ENCODE assay signal across 8 cellular contexts in genomic region chr2:37324786-37325624, GRCh38. TPM values are rescaled to one million over a fixed set of nuclear protein-coding genes. Genes with fewer than 3 reads are reported as not detected.
DNase-seq lines count a peak whose midpoint lies in the region; ATAC-seq, FAIRE-seq and TF ChIP-seq lines count a peak whose summit lies in the region.

TSS of gene PRKD3 (minus strand) at chr2:37324833. CDS start at chr2:37316524, 8,309 bp downstream.

- POLR2A ChIA-PET in activated naive CD8-positive, alpha-beta T cell treated with anti-CD3 and anti-CD28 coated beads, Interleukin-2, amount 10 ng/mL, durations not matched to agents 7 days and 5 days (lab: Charles Lee): interaction anchor here (0.6 to 1.0 kb wide), 3 partner anchors 44 to 1327 kb away, joined by 3 to 5 read pairs (median 3); no protein-coding TSS in a partner anchor

- H3K9me3 ChIP-seq in cardiac muscle cell (ENCODE audit: low read depth) (no peaks in the 10 kb centered on the region), parathyroid adenoma (ENCODE audit: control insufficient read depth, low read length) (no peaks in the 10 kb centered on the region), vagina (no peaks in the 10 kb centered on the region)

- FAIRE-seq in HTR-8/SVneo (lab: Jason Lieb, UNC): peak; percentile 86

- H3K9ac ChIP-seq in parathyroid adenoma: peak within 1 kb of the TSS; percentile 39

- peak within 1 kb of the TSS; percentile 65 for H3K4me2 ChIP-seq in parathyroid adenoma (ENCODE audit: low read length)

- no peaks in the 10 kb centered on the region for H3K9me3 Mint-ChIP-seq in activated naive CD8-positive, alpha-beta T cell treated with anti-CD3 and anti-CD28 coated beads, Interleukin-2, amount 10 ng/mL, durations not matched to agents 7 days and 5 days

- peak; percentile 16 for DNase-seq in DMS79 (lab: John Stamatoyannopoulos, UW)
- peak; percentile 76 for DNase-seq in HTR-8/SVneo (ENCODE audit: insufficient read length, low spot score)
- peak; percentile 78 for DNase-seq in activated naive CD8-positive, alpha-beta T cell treated with anti-CD3 and anti-CD28 coated beads, Interleukin-2, amount 10 ng/mL, durations not matched to agents 7 days and 5 days
- DNase-seq in cardiac muscle cell (ENCODE audit: low read depth in 1 of 2, low spot score in 1 of 2): peak in 1 of 2 donors; percentile 53
- DNase-seq in vagina (ENCODE audit: extremely low spot score in 2 of 2): no peak

- peaks cover 29% of the 10 kb centered on the region for H3K4me1 ChIP-seq in cardiac muscle cell (ENCODE audit: low read depth)
- H3K4me1 ChIP-seq in parathyroid adenoma: peaks cover 3% of the 10 kb centered on the region
- H3K4me1 ChIP-seq in vagina: peaks cover 43% of the 10 kb centered on the region

- peak within 1 kb of the TSS; percentile 97 for H3K4me3 Mint-ChIP-seq in activated naive CD8-positive, alpha-beta T cell treated with anti-CD3 and anti-CD28 coated beads, Interleukin-2, amount 10 ng/mL, durations not matched to agents 7 days and 5 days

- peaks cover 36% of the 10 kb centered on the region for H3K27me3 Mint-ChIP-seq in activated naive CD8-positive, alpha-beta T cell treated with anti-CD3 and anti-CD28 coated beads, Interleukin-2, amount 10 ng/mL, durations not matched to agents 7 days and 5 days

- ATAC-seq in GM21390 (IDR thresholded peaks at IDR 0.05; ENCODE audit: unreplicated experiment) (peak; percentile 70), SK-N-SH treated with all-trans-retinoic acid at 6 μM for 48 hours (peak; percentile 66)
- peak; percentile 72 for ATAC-seq in activated naive CD8-positive, alpha-beta T cell treated with anti-CD3 and anti-CD28 coated beads, Interleukin-2, amount 10 ng/mL, durations not matched to agents 7 days and 5 days (ENCODE audit: low read depth)

- H3K4me1 Mint-ChIP-seq in activated naive CD8-positive, alpha-beta T cell treated with anti-CD3 and anti-CD28 coated beads, Interleukin-2, amount 10 ng/mL, durations not matched to agents 7 days and 5 days: peaks cover 24% of the 10 kb centered on the region

- H3K4me3 ChIP-seq in cardiac muscle cell: peak within 1 kb of the TSS; percentile 87
- H3K4me3 ChIP-seq in parathyroid adenoma (ENCODE audit: low read depth, low read length): peak within 1 kb of the TSS; percentile 70
- H3K4me3 ChIP-seq in vagina: peak within 1 kb of the TSS; percentile 77 to 87

- H3K27ac ChIP-seq in cardiac muscle cell (peak within 1 kb of the TSS; percentile 90), parathyroid adenoma (peak within 1 kb of the TSS; percentile 29), vagina (peak within 1 kb of the TSS; percentile 97)

- peak within 1 kb of the TSS; percentile 94 for H3K27ac Mint-ChIP-seq in activated naive CD8-positive, alpha-beta T cell treated with anti-CD3 and anti-CD28 coated beads, Interleukin-2, amount 10 ng/mL, durations not matched to agents 7 days and 5 days

- H2AFZ ChIP-seq in parathyroid adenoma: peak within 1 kb of the TSS; percentile 96

- TF ChIP-seq CTCF in cardiac muscle cell (IDR thresholded peaks at IDR 0.05; ENCODE audit: low read depth, low read length): no peak
- no peak for TF ChIP-seq CTCF in parathyroid adenoma (IDR thresholded peaks at IDR 0.05)
- peak in 2 of 3 experiments; percentile 6 to 10 for TF ChIP-seq CTCF in vagina (IDR thresholded peaks at IDR 0.05)

- H3K36me3 ChIP-seq in cardiac muscle cell: no peaks in the 10 kb centered on the region
- H3K36me3 ChIP-seq in parathyroid adenoma (ENCODE audit: control insufficient read depth, insufficient read depth, low read length): no peaks in the 10 kb centered on the region
- H3K36me3 ChIP-seq in vagina: no peaks in the 10 kb centered on the region

- H3K79me2 ChIP-seq in parathyroid adenoma: no peaks in the 10 kb centered on the region

- H3K36me3 Mint-ChIP-seq in activated naive CD8-positive, alpha-beta T cell treated with anti-CD3 and anti-CD28 coated beads, Interleukin-2, amount 10 ng/mL, durations not matched to agents 7 days and 5 days: peaks cover 4% of the 10 kb centered on the region

- intact Hi-C loops in vagina (cut with DNase I): no loop called here

- H3K27me3 ChIP-seq in cardiac muscle cell (no peaks in the 10 kb centered on the region), parathyroid adenoma (ENCODE audit: control insufficient read depth, insufficient read depth, low read length) (no peaks in the 10 kb centered on the region), vagina (no peaks in the 10 kb centered on the region)

- TF ChIP-seq POLR2A in vagina (IDR thresholded peaks at IDR 0.05): peak in 1 of 2 donors; percentile 13

TF ChIP-seq in SK-N-SH treated with all-trans-retinoic acid at 6 μM for 48 hours, 23 proteins besides CTCF, POLR2A, EP300 and RAD21:
- TF ChIP-seq TCF4 (CRISPR knock-in tag; IDR thresholded peaks at IDR 0.05; ENCODE audit: borderline replicate concordance) (no peak), TSHZ2 (CRISPR knock-in tag; IDR thresholded peaks at IDR 0.05) (no peak), ZC3H10 (CRISPR knock-in tag; IDR thresholded peaks at IDR 0.05) (no peak), ISL1 (CRISPR knock-in tag; IDR thresholded peaks at IDR 0.05) (no peak), ZFP30 (CRISPR knock-in tag; IDR thresholded peaks at IDR 0.05) (no peak), BACH2 (CRISPR knock-in tag; IDR thresholded peaks at IDR 0.05; ENCODE audit: borderline replicate concordance) (no peak), ARNTL (CRISPR knock-in tag; IDR thresholded peaks at IDR 0.05; ENCODE audit: borderline replicate concordance, low read depth) (no peak), ESRRG (CRISPR knock-in tag; IDR thresholded peaks at IDR 0.05) (0 out of 2 replicates have a peak, but pooled peaks have one; percentile 11)
TF ChIP-seq in SK-N-SH treated with all-trans-retinoic acid at 6 μM for 48 hours: peak in this region for 1.

RNA-seq across cellular contexts. Expression of gene PRKD3, which starts in this region (rescaled TPM):
- 10 to 100 TPM; 25.0 to 31.3 TPM for total RNA-seq in activated naive CD8-positive, alpha-beta T cell treated with anti-CD3 and anti-CD28 coated beads, Interleukin-2, amount 10 ng/mL, durations not matched to agents 7 days and 5 days
- total RNA-seq in cardiac muscle cell (11.1 and 20.2 TPM in 2 replicates), vagina (38.8 TPM)
- polyA plus RNA-seq in cardiac muscle cell: 13.2 and 16.0 TPM in 2 replicates

Comparison
In these comparisons a context has a peak if more than half of its experiments do, and no peak if none do; other contexts are left out.
1. DNase-seq: peak in DMS79 (single experiment), HTR-8/SVneo (single experiment) and activated naive CD8-positive, alpha-beta T cell treated with anti-CD3 and anti-CD28 coated beads, Interleukin-2, amount 10 ng/mL, durations not matched to agents 7 days and 5 days (single experiment); none in vagina (0 of 2).
2. H3K27ac ChIP-seq: peak in every context shown above with its lines; median percentile 97 in vagina; 90 in cardiac muscle cell; 29 in parathyroid adenoma.
3. CTCF ChIP-seq: peak in vagina (2 of 3); none in cardiac muscle cell (single experiment) and parathyroid adenoma (single experiment).
4. Peak in every context shown above with its lines, with median percentiles within 50 percentile points of each other: ATAC-seq and H3K4me3 ChIP-seq.